ENCODE assay signal across 8 cellular contexts in the genomic region with DNA sequence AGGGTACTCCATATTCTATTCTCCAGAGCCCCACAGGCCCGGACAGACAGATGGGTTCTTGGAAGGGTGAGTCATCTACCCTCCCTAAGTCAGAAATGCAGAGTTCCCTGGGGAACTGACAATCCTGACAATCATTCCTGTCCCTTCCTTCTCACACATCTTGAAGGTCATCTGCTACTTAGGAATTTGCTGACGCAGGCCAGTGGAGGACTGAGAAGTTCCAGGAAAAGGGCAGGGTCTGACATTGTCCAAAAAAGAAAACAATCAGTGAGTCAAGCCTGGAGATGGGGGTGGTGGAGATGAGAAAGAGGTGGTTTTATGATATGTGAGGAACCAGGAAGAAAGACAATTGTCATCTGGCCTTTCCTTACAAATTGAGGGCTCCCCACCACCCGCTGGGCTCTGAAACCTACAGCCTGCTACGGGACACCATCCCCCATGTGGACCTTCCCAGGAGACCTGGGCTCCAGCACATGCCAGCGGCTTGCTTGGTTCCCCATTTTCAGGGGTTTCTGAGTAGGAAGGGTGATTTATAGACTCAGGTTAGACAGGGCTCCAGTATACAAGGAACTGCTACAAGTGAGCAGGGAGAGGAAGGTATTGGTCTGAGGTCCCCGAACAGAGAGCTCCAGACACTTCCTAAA. TPM values are rescaled to one million over a fixed set of nuclear protein-coding genes. Genes with fewer than 3 reads are reported as not detected.
A peak's percentile ranks its signal among the peaks of the same experiment; 100 is the strongest.
DNase-seq lines count a peak whose midpoint lies in the region; ATAC-seq and TF ChIP-seq lines count a peak whose summit lies in the region.

No MANE protein-coding gene starts in this region.

- 83% methylated on average over 6 of the region's 6 CpGs for WGBS in thymus

- H3K4me3 Mint-ChIP-seq in activated T-helper 2 cell treated with anti-CD3 and anti-CD28 coated beads, Interferon-gamma antibody, Interleukin-2, Interleukin-4, amounts not matched to agents 10 μg/mL and 5 μg/mL and 100 μg/mL, durations not matched to agents 14 hours and 24 hours and 36 hours (ENCODE audit: low read depth), result peak overlapping the region; percentile 48

- H3K4me3 ChIP-seq in ACC112 (ENCODE audit: low read depth, low read length) (peak overlapping the region; percentile 54), thymus (ENCODE audit: low read length) (no peak overlapping the region)

- H3K9me3 ChIP-seq in thymus (ENCODE audit: control insufficient read depth), result no peaks in the 10 kb centered on the region

- no peaks in the 10 kb centered on the region for H3K9me3 Mint-ChIP-seq in activated T-helper 2 cell treated with anti-CD3 and anti-CD28 coated beads, Interferon-gamma antibody, Interleukin-2, Interleukin-4, amounts not matched to agents 10 μg/mL and 5 μg/mL and 100 μg/mL, durations not matched to agents 14 hours and 24 hours and 36 hours

- ATAC-seq in HG02852 (IDR thresholded peaks at IDR 0.05; ENCODE audit: unreplicated experiment) (peak; percentile 19), GM18505 (IDR thresholded peaks at IDR 0.05; ENCODE audit: unreplicated experiment) (no peak)

- peaks cover 74% of the 10 kb centered on the region for H3K36me3 Mint-ChIP-seq in activated T-helper 2 cell treated with anti-CD3 and anti-CD28 coated beads, Interferon-gamma antibody, Interleukin-2, Interleukin-4, amounts not matched to agents 10 μg/mL and 5 μg/mL and 100 μg/mL, durations not matched to agents 14 hours and 24 hours and 36 hours (ENCODE audit: low read depth)

- no peak for DNase-seq in activated T-helper 2 cell treated with anti-CD3 and anti-CD28 coated beads, Interferon-gamma antibody, Interleukin-2, Interleukin-4, amounts not matched to agents 10 μg/mL and 5 μg/mL and 100 μg/mL, durations not matched to agents 14 hours and 24 hours and 36 hours (ENCODE audit: low spot score)
- DNase-seq in islet precursor cell (peak; percentile 94), NCI-H128 (lab: John Stamatoyannopoulos, UW; ENCODE audit: unreplicated experiment) (no peak), retina (no peak)

- H3K27me3 ChIP-seq in ACC112 (ENCODE audit: insufficient read depth, low read length) (no peaks in the 10 kb centered on the region), thymus (ENCODE audit: control insufficient read depth, insufficient read depth) (no peaks in the 10 kb centered on the region)

- peak overlapping the region; percentile 94 for H3K27ac Mint-ChIP-seq in activated T-helper 2 cell treated with anti-CD3 and anti-CD28 coated beads, Interferon-gamma antibody, Interleukin-2, Interleukin-4, amounts not matched to agents 10 μg/mL and 5 μg/mL and 100 μg/mL, durations not matched to agents 14 hours and 24 hours and 36 hours

- H3K36me3 ChIP-seq in ACC112 (ENCODE audit: insufficient read depth, low read length), result peaks cover 29% of the 10 kb centered on the region
- H3K36me3 ChIP-seq in thymus (ENCODE audit: control insufficient read depth, insufficient read depth), result peaks cover 13% of the 10 kb centered on the region

- H3K79me2 ChIP-seq in ACC112 (ENCODE audit: control insufficient read depth, insufficient read depth, low read length, unreplicated experiment), result peaks cover 90% of the 10 kb centered on the region

- H2AFZ ChIP-seq in ACC112 (ENCODE audit: low read length, unreplicated experiment), result no peak overlapping the region

- H3K27me3 Mint-ChIP-seq in activated T-helper 2 cell treated with anti-CD3 and anti-CD28 coated beads, Interferon-gamma antibody, Interleukin-2, Interleukin-4, amounts not matched to agents 10 μg/mL and 5 μg/mL and 100 μg/mL, durations not matched to agents 14 hours and 24 hours and 36 hours (ENCODE audit: low read depth), result peaks cover 6% of the 10 kb centered on the region

- no peak for TF ChIP-seq POLR2A in GM18505 (IDR thresholded peaks at IDR 0.05; ENCODE audit: borderline replicate concordance, extremely low read depth, insufficient read depth, insufficient read length)

- H3K4me1 ChIP-seq in ACC112 (ENCODE audit: control insufficient read depth, insufficient read depth, low read length, unreplicated experiment) (peaks cover 53% of the 10 kb centered on the region), thymus (ENCODE audit: control insufficient read depth, insufficient read depth, low read length) (peaks cover 54% of the 10 kb centered on the region)

- intact Hi-C loops in activated T-helper 2 cell treated with anti-CD3 and anti-CD28 coated beads, Interferon-gamma antibody, Interleukin-2, Interleukin-4, amounts not matched to agents 10 μg/mL and 5 μg/mL and 100 μg/mL, durations not matched to agents 14 hours and 24 hours and 36 hours (cut with micrococcal nuclease), result loop anchor here (1.0 to 10.0 kb wide), 9 partner anchors 8 to 896 kb away; a partner anchor contains a TSS

- peaks cover 70% of the 10 kb centered on the region for H3K4me1 Mint-ChIP-seq in activated T-helper 2 cell treated with anti-CD3 and anti-CD28 coated beads, Interferon-gamma antibody, Interleukin-2, Interleukin-4, amounts not matched to agents 10 μg/mL and 5 μg/mL and 100 μg/mL, durations not matched to agents 14 hours and 24 hours and 36 hours (ENCODE audit: low read depth)

- H3K27ac ChIP-seq in ACC112 (ENCODE audit: low read depth, low read length) (peak overlapping the region; percentile 100), thymus (ENCODE audit: low read depth) (peak overlapping the region; percentile 70)

RNA-seq across cellular contexts. Expression of a gene that starts 12.9 kb away (rescaled TPM):
- total RNA-seq in activated T-helper 2 cell treated with anti-CD3 and anti-CD28 coated beads, Interferon-gamma antibody, Interleukin-2, Interleukin-4, amounts not matched to agents 10 μg/mL and 5 μg/mL and 100 μg/mL, durations not matched to agents 14 hours and 24 hours and 36 hours, result 165 and 173 TPM in 2 replicates
- 156 TPM for polyA plus RNA-seq in thymus

RNA-seq across cellular contexts. Expression of a gene that starts 22.7 kb away (rescaled TPM):
- total RNA-seq in activated T-helper 2 cell treated with anti-CD3 and anti-CD28 coated beads, Interferon-gamma antibody, Interleukin-2, Interleukin-4, amounts not matched to agents 10 μg/mL and 5 μg/mL and 100 μg/mL, durations not matched to agents 14 hours and 24 hours and 36 hours, result not detected in 2 replicates
- polyA plus RNA-seq in thymus, result 0.14 TPM

RNA-seq across cellular contexts. Expression of a gene that starts 51.0 kb away (rescaled TPM):
- total RNA-seq in activated T-helper 2 cell treated with anti-CD3 and anti-CD28 coated beads, Interferon-gamma antibody, Interleukin-2, Interleukin-4, amounts not matched to agents 10 μg/mL and 5 μg/mL and 100 μg/mL, durations not matched to agents 14 hours and 24 hours and 36 hours, result 13.9 TPM in 2 replicates
- polyA plus RNA-seq in thymus, result 32.9 TPM
